Comparison of ENCODE assay signal across 9 cellular contexts in genomic region chr6:83812595-83812994, GRCh38. TPM values are rescaled to one million over a fixed set of nuclear protein-coding genes. Genes with fewer than 3 reads are reported as not detected.
"Had no signal": no experiment of that assay in that cellular context is flagged by ENCODE, and none has a peak within 500 bp of the region (broad histone marks: within the 10 kb centered on the region; RNA-seq: fewer than 3 reads in every experiment).

No MANE protein-coding gene starts in this region.

- ATAC-seq: GM12878 had no signal

- DNase-seq: GDM1, GF-D8 had no signal

- H3K4me3 ChIP-seq: GM12878 had no signal

- FAIRE-seq: G401.6, GM12878, GM12891, GM12892, GM18507, GM19239 had no signal

RNA-seq across cellular contexts. Expression of gene RIPPLY2, which starts 40.6 kb away (rescaled TPM):
- total RNA-seq: G401 had no signal
